In genomic region chr1:11314959-11315358, GRCh38 we compare ENCODE assay signal across 30 cellular contexts. TPM values are rescaled to one million over a fixed set of nuclear protein-coding genes. Genes with fewer than 3 reads are reported as not detected.
A peak's percentile ranks its signal among the peaks of the same experiment; 100 is the strongest.
DNase-seq lines count a peak whose midpoint lies in the region; ATAC-seq, FAIRE-seq and TF ChIP-seq lines count a peak whose summit lies in the region.
"Had no signal": no experiment of that assay in that cellular context is flagged by ENCODE, and none has a peak within 500 bp of the region (broad histone marks: within the 10 kb centered on the region; RNA-seq: fewer than 3 reads in every experiment).

No MANE protein-coding gene starts in this region.

- H3K23me2 ChIP-seq in H9 (ENCODE audit: insufficient read length, low read depth, low read length, poor library complexity, severe bottlenecking) = no peaks in the 10 kb centered on the region

- POLR2A ChIA-PET in K562 (lab: Yijun Ruan, JAX) = interaction anchor here (0.6 to 0.8 kb wide), 3 partner anchors 10 to 277 kb away, joined by 3 to 4 read pairs (median 3); no protein-coding TSS in a partner anchor

- H4K5ac ChIP-seq in H9 (ENCODE audit: insufficient read length, low read depth, low read length) = no peak overlapping the region

- H2BK5ac ChIP-seq in H9 (ENCODE audit: insufficient read length, low read length) = no peak overlapping the region

- no peaks in the 10 kb centered on the region for H3K9me3 ChIP-seq in H9 (ENCODE audit: control insufficient read depth, low read depth, low read length)
- no peaks in the 10 kb centered on the region for H3K9me3 ChIP-seq in K562 (replicated peaks; ENCODE audit: control insufficient read depth, insufficient read depth, low read depth, low read length)
- H3K9me3 ChIP-seq in keratinocyte (ENCODE audit: control insufficient read depth, low read depth, low read length) = no peaks in the 10 kb centered on the region
- H3K9me3 ChIP-seq in suprapubic skin = no peaks in the 10 kb centered on the region
- H3K9me3 ChIP-seq: Peyer's patch had no signal

- DNase-seq in H9 = no peak
- no peak for DNase-seq in K562 (ENCODE audit: extremely low read depth in 1 of 4, low spot score in 3 of 4)
- DNase-seq in keratinocyte (ENCODE audit: low read depth, low spot score) = no peak
- peak; percentile 12 for DNase-seq in stromal cell of bone marrow (ENCODE audit: low read depth)
- no peak for DNase-seq in suprapubic skin (ENCODE audit: low spot score in 2 of 2)
- DNase-seq in NCI-H2107 treated with DMSO at 0.1 percent for 48 hours (lab: John Stamatoyannopoulos, UW; ENCODE audit: unreplicated experiment) = no peak
- DNase-seq: ACHN; activated CD4-positive, alpha-beta T cell treated with anti-CD3 and anti-CD28 coated beads, Interleukin-2, amount 10 ng/mL, durations not matched to agents 24 days and 14 days; activated gamma-delta T cell; activated naive CD8-positive, alpha-beta T cell treated with anti-CD3 and anti-CD28 coated beads for 36 hours; activated T-cell treated with anti-CD3 and anti-CD28 coated beads, Interleukin-2, amount 50 U/mL, for 4 hours; aorta; CD8-positive, alpha-beta T cell; effector CD4-positive, alpha-beta T cell; HCEC 1CT; Kasumi-1; MV-4-11; NCI-H1436 treated with DMSO at 0.1 percent for 48 hours; NCI-H345; NCI-H69; Peyer's patch; SHP77 treated with DMSO at 0.1 percent for 48 hours; stimulated activated naive CD4-positive, alpha-beta T cell treated with Interleukin-2 at 50 U/mL for 16 hours; SW 1271 had no signal

- no peak for TF ChIP-seq CTCF in H9 (conservative IDR thresholded peaks at IDR 0.05)
- no peak for TF ChIP-seq CTCF in K562 (IDR thresholded peaks at IDR 0.05 in 2 of 3, conservative IDR thresholded peaks at IDR 0.05 in 1 of 3; ENCODE audit: insufficient read depth in 2 of 3, low read depth in 1 of 3, low read length in 3 of 3)
- no peak for TF ChIP-seq CTCF in keratinocyte (optimal IDR thresholded peaks at IDR 0.05 in 1 of 3, IDR thresholded peaks at IDR 0.05 in 1 of 3, conservative IDR thresholded peaks at IDR 0.05 in 1 of 3; ENCODE audit: extremely low read depth in 1 of 3, insufficient read depth in 2 of 3, low read length in 3 of 3)
- TF ChIP-seq CTCF in suprapubic skin (IDR thresholded peaks at IDR 0.05) = no peak

- no peak overlapping the region for H3K14ac ChIP-seq in H9 (ENCODE audit: insufficient read depth, low read length)

- H4K20me1 ChIP-seq in H9 (ENCODE audit: control insufficient read depth, insufficient read depth, insufficient read length) = no peaks in the 10 kb centered on the region
- peaks cover 5% of the 10 kb centered on the region for H4K20me1 ChIP-seq in K562 (replicated peaks; ENCODE audit: control insufficient read depth, insufficient read depth, low read length)
- H4K20me1 ChIP-seq in keratinocyte (ENCODE audit: control insufficient read depth, extremely low read depth, insufficient read depth, low read length) = no peaks in the 10 kb centered on the region

- no peak overlapping the region for H3K4me3 ChIP-seq in K562
- no peak overlapping the region for H3K4me3 ChIP-seq in keratinocyte (ENCODE audit: control insufficient read depth in 2 of 3, extremely low read depth in 1 of 3, insufficient read depth in 2 of 3, low read depth in 1 of 3, low read length in 3 of 3)
- no peak overlapping the region for H3K4me3 ChIP-seq in suprapubic skin
- H3K4me3 ChIP-seq: Peyer's patch, smooth muscle cell had no signal

- H3K27ac Mint-ChIP-seq in H9 = peak overlapping the region in 2 of 3 experiments; percentile 70 to 73; a peak in 1 of 7 replicates
- H3K27ac Mint-ChIP-seq: activated CD4-positive, alpha-beta T cell treated with anti-CD3 and anti-CD28 coated beads, Interleukin-2, amount 10 ng/mL, durations not matched to agents 24 days and 14 days; activated naive CD8-positive, alpha-beta T cell treated with anti-CD3 and anti-CD28 coated beads for 36 hours; B cell; CD8-positive, alpha-beta T cell; nephron had no signal

- H3K4me1 ChIP-seq in H9 (ENCODE audit: insufficient read depth, low read length) (no peaks in the 10 kb centered on the region; the same call in 1 of the 2 replicates), K562 (replicated peaks in 1 of 2; ENCODE audit: control insufficient read depth in 2 of 2, insufficient read depth in 2 of 2, low read length in 2 of 2) (peaks cover 0 to 4% of the 10 kb centered on the region in 2 experiments; a peak in 3 of 5 replicates), keratinocyte (ENCODE audit: control insufficient read depth, extremely low read depth, insufficient read depth, low read length) (peaks cover 22% of the 10 kb centered on the region), suprapubic skin (peaks cover 21% of the 10 kb centered on the region)
- H3K4me1 ChIP-seq: Peyer's patch had no signal

- H3K23ac ChIP-seq in H9 (ENCODE audit: insufficient read length, low read depth, low read length) = no peak overlapping the region

- H2AFZ ChIP-seq in H9 (ENCODE audit: low read length) (no peak overlapping the region), K562 (ENCODE audit: low read depth, low read length) (no peak overlapping the region), keratinocyte (ENCODE audit: control insufficient read depth, low read length) (no peak overlapping the region)

- no peak overlapping the region for H4K91ac ChIP-seq in H9 (ENCODE audit: insufficient read length, low read depth, low read length)

- no peaks in the 10 kb centered on the region for H3K79me1 ChIP-seq in H9 (ENCODE audit: insufficient read depth, low read depth, low read length, poor library complexity, severe bottlenecking)

- intact Hi-C loops in K562 (cut with micrococcal nuclease) = no loop called here

- no peak overlapping the region for H2BK20ac ChIP-seq in H9 (ENCODE audit: low read depth, low read length, poor library complexity, severe bottlenecking)

- no peaks in the 10 kb centered on the region; the same call in 1 of the 2 replicates for H3K27me3 Mint-ChIP-seq in H9 (ENCODE audit: low read depth)

- H2AK5ac ChIP-seq in H9 (ENCODE audit: insufficient read length, low read length) = no peak overlapping the region

- TF ChIP-seq POLR2A in K562 (conservative IDR thresholded peaks at IDR 0.05) (no peak), suprapubic skin (IDR thresholded peaks at IDR 0.05) (no peak)

- no peak overlapping the region for H2BK15ac ChIP-seq in H9 (ENCODE audit: low read depth, low read length)

- H3K4me3 Mint-ChIP-seq in H9 = no peak overlapping the region
- H3K4me3 Mint-ChIP-seq: activated CD4-positive, alpha-beta T cell treated with anti-CD3 and anti-CD28 coated beads, Interleukin-2, amount 10 ng/mL, durations not matched to agents 24 days and 14 days; activated naive CD8-positive, alpha-beta T cell treated with anti-CD3 and anti-CD28 coated beads for 36 hours; activated T-cell treated with anti-CD3 and anti-CD28 coated beads, Interleukin-2, amount 50 U/mL, for 4 hours; B cell; CD8-positive, alpha-beta T cell; nephron had no signal

- H3K56ac ChIP-seq in H9 (ENCODE audit: insufficient read length, low read depth, low read length) = no peak overlapping the region

- peak; percentile 61 for FAIRE-seq in K562 (lab: Jason Lieb, UNC)
- FAIRE-seq in keratinocyte (lab: Jason Lieb, UNC) = peak; percentile 44
- FAIRE-seq: colon, GM12891 had no signal

- H3K27me3 ChIP-seq in H9 (ENCODE audit: insufficient read depth, low read length) (no peaks in the 10 kb centered on the region), K562 (ENCODE audit: control insufficient read depth in 2 of 2, insufficient read depth in 2 of 2, low read length in 2 of 2) (peaks cover 47 to 73% of the 10 kb centered on the region in 2 experiments; a peak in 4 of 5 replicates), keratinocyte (ENCODE audit: control insufficient read depth, extremely low read depth, insufficient read depth, low read length) (no peaks in the 10 kb centered on the region), suprapubic skin (peaks cover 9% of the 10 kb centered on the region)
- H3K27me3 ChIP-seq: Peyer's patch had no signal

- H3K36me3 ChIP-seq in K562 (ENCODE audit: control insufficient read depth, insufficient read depth, low read length) = no peaks in the 10 kb centered on the region
- no peaks in the 10 kb centered on the region for H3K36me3 ChIP-seq in keratinocyte (ENCODE audit: control insufficient read depth in 2 of 2, extremely low read depth in 1 of 2, insufficient read depth in 2 of 2, low read length in 2 of 2)
- H3K36me3 ChIP-seq in suprapubic skin = no peaks in the 10 kb centered on the region
- H3K36me3 ChIP-seq: Peyer's patch had no signal

- TF ChIP-seq RAD21 in K562 (CRISPR knock-in tag; conservative IDR thresholded peaks at IDR 0.05 in 1 of 2, IDR thresholded peaks at IDR 0.05 in 1 of 2) = no peak

- no peak overlapping the region for H3K4ac ChIP-seq in H9 (ENCODE audit: low read depth, low read length)

- no peak overlapping the region for H3K27ac ChIP-seq in H9 (ENCODE audit: insufficient read length, low read depth, low read length)
- H3K27ac ChIP-seq in K562 (ENCODE audit: extremely low read depth, low read depth, low read length) = no peak overlapping the region
- H3K27ac ChIP-seq in keratinocyte (ENCODE audit: control insufficient read depth, insufficient read depth, low read length) = no peak overlapping the region
- no peak overlapping the region for H3K27ac ChIP-seq in suprapubic skin
- H3K27ac ChIP-seq: Peyer's patch had no signal

- H3K18ac ChIP-seq in H9 (ENCODE audit: insufficient read length, low read depth, low read length) = no peak overlapping the region

- no peaks in the 10 kb centered on the region; a peak in 1 of 7 replicates for H3K36me3 Mint-ChIP-seq in H9 (ENCODE audit: insufficient read depth in 1 of 3, low read depth in 3 of 3)
- H3K36me3 Mint-ChIP-seq: activated naive CD8-positive, alpha-beta T cell treated with anti-CD3 and anti-CD28 coated beads for 36 hours; CD8-positive, alpha-beta T cell had no signal

- ATAC-seq in K562 (no peak), GM21515 (IDR thresholded peaks at IDR 0.05; ENCODE audit: unreplicated experiment) (no peak)
- ATAC-seq: activated T-cell treated with anti-CD3 and anti-CD28 coated beads, Interleukin-2, amount 50 U/mL, for 4 hours; CD8-positive, alpha-beta T cell had no signal

- no peak overlapping the region for H2BK120ac ChIP-seq in H9 (ENCODE audit: low read depth, low read length, poor library complexity, severe bottlenecking)

- H3K9me3 Mint-ChIP-seq in H9 = no peaks in the 10 kb centered on the region
- H3K9me3 Mint-ChIP-seq: activated CD4-positive, alpha-beta T cell treated with anti-CD3 and anti-CD28 coated beads, Interleukin-2, amount 10 ng/mL, durations not matched to agents 24 days and 14 days; activated naive CD8-positive, alpha-beta T cell treated with anti-CD3 and anti-CD28 coated beads for 36 hours; activated T-cell treated with anti-CD3 and anti-CD28 coated beads, Interleukin-2, amount 50 U/mL, for 4 hours; CD8-positive, alpha-beta T cell; nephron had no signal

- TF ChIP-seq EP300 in K562 (IDR thresholded peaks at IDR 0.05; ENCODE audit: low read length) (no peak), suprapubic skin (IDR thresholded peaks at IDR 0.05) (no peak)

- no CpG with 5 or more reads among the region's 8 CpGs for WGBS in H9 (ENCODE audit: extremely low coverage, insufficient read length, low lambda C conversion rate)
- WGBS in K562 (ENCODE audit: insufficient coverage, low coverage, missing lambda C conversion rate) = 0% methylated on average over 8 of the region's 8 CpGs
- WGBS in suprapubic skin = 42% methylated on average over 8 of the region's 8 CpGs

- no peak overlapping the region for H4K8ac ChIP-seq in H9 (replicated peaks; ENCODE audit: insufficient read length, low read depth, low read length)

- CTCF ChIA-PET in K562 (lab: Yijun Ruan, JAX; ENCODE audit: low intra/inter-chr PET ratio) = no interaction called here

- H3K4me1 Mint-ChIP-seq in H9 = peaks cover 27 to 34% of the 10 kb centered on the region in 2 experiments
- H3K4me1 Mint-ChIP-seq: B cell had no signal

- H3K79me2 ChIP-seq in H9 (ENCODE audit: insufficient read depth, low read length) (no peaks in the 10 kb centered on the region), K562 (ENCODE audit: control insufficient read depth, insufficient read depth, low read length) (no peaks in the 10 kb centered on the region), keratinocyte (ENCODE audit: control insufficient read depth, insufficient read depth, low read length) (no peaks in the 10 kb centered on the region)

- no peak overlapping the region for H3T11ph ChIP-seq in H9 (ENCODE audit: low read length)

- in situ Hi-C loops in K562 (cut with MboI) = no loop called here

- no peak overlapping the region for H2BK12ac ChIP-seq in H9 (ENCODE audit: insufficient read length, low read depth, low read length)

- H3K9ac ChIP-seq in H9 (ENCODE audit: extremely low read depth, insufficient read length, low read length) = no peak overlapping the region
- 0 out of 4 replicates have a peak overlapping the region, but pooled peaks of 1 of the 2 experiments have one; percentile 4 for H3K9ac ChIP-seq in K562 (ENCODE audit: insufficient read depth in 1 of 2, low read depth in 2 of 2, low read length in 2 of 2)
- no peak overlapping the region for H3K9ac ChIP-seq in keratinocyte (ENCODE audit: control insufficient read depth, extremely low read depth, insufficient read depth, low read length)

- no peaks in the 10 kb centered on the region for H3K9me1 ChIP-seq in K562 (ENCODE audit: control insufficient read depth, insufficient read depth, low read length)
- no peaks in the 10 kb centered on the region for H3K9me1 ChIP-seq in keratinocyte (ENCODE audit: control insufficient read depth, extremely low read depth, insufficient read depth, low read length)

- H3K4me2 ChIP-seq in H9 (ENCODE audit: insufficient read depth, insufficient read length, low read length) (no peak overlapping the region), K562 (ENCODE audit: insufficient read depth, low read length) (no peak overlapping the region), keratinocyte (ENCODE audit: control insufficient read depth, extremely low read depth, insufficient read depth, low read depth, low read length) (no peak overlapping the region)
- H3K4me2 ChIP-seq: smooth muscle cell had no signal

- BruUV-seq in K562 (replicated peaks; lab: Mats Ljungman, UMichigan) = no TSS peak

- dilution Hi-C loops in keratinocyte (cut with MboI; ENCODE audit: extremely low pct_ligation_motif_present, low sequenced_read_pairs) = no loop called here

RNA-seq across cellular contexts. Expression of gene UBIAD1, which starts 42.0 kb away (rescaled TPM):
- total RNA-seq in H9 (2021) = 30.2 and 31.8 TPM in 2 replicates
- 33.9 and 77.3 TPM in 2 replicates for total RNA-seq in K562 (2011; cell fraction: chromatin; rRNA removed; ENCODE audit: low replicate concordance)
- 66.1 and 66.7 TPM in 2 replicates for total RNA-seq in K562 (2011; cell fraction: nucleolus; rRNA removed)
- 56.1 and 65.5 TPM in 2 replicates for total RNA-seq in K562 (2011; cell fraction: nucleoplasm; rRNA removed)
- total RNA-seq in K562 (2014; rRNA removed) = 12.6 and 16.1 TPM in 2 replicates
- total RNA-seq in K562 (2014; rRNA removed; fragmentation: Illumina TruSeq; extraction: Trizol) = 16.9 and 17.5 TPM in 2 replicates
- 21.1 and 22.3 TPM in 2 replicates for total RNA-seq in K562 (2015; rRNA removed; fragmentation: Illumina TruSeq; extraction: Trizol)
- total RNA-seq in K562 (2021) = 30.5 and 34.3 TPM in 2 replicates
- polyA plus RNA-seq in K562 (2011; rRNA removed) = 22.7 and 23.8 TPM in 2 replicates
- 32.6 and 43.7 TPM in 2 replicates for polyA plus RNA-seq in K562 (2011; cell fraction: cytosol; rRNA removed)
- polyA plus RNA-seq in K562 (2011; cell fraction: nucleus; rRNA removed) = 13.0 and 14.5 TPM in 2 replicates
- polyA plus RNA-seq in K562 (2012) = 17.8 and 18.4 TPM in 2 replicates
- 31.3 and 34.6 TPM in 2 replicates for polyA plus RNA-seq in K562 (2014; fragmentation: Illumina TruSeq; extraction: Trizol)
- polyA plus RNA-seq in K562 (2014; fragmentation: Nextera tagmentation; extraction: Ambion mirVana) = 1 to 10 TPM; 6.2 to 7.2 TPM
- polyA plus RNA-seq in K562 (2014; rRNA removed) = 23.8 and 25.0 TPM in 2 replicates
- polyA minus RNA-seq in K562 (2011; rRNA and poly(A)+ RNA removed) = 33.0 and 43.8 TPM in 2 replicates
- 21.5 and 26.2 TPM in 2 replicates for polyA minus RNA-seq in K562 (2011; cell fraction: cytosol; rRNA and poly(A)+ RNA removed)
- polyA minus RNA-seq in K562 (2011; cell fraction: nucleus; rRNA and poly(A)+ RNA removed) = 17.5 and 25.4 TPM in 2 replicates
- polyA plus RNA-seq in keratinocyte = 9.7 to 15.9 TPM (median 9.9 TPM) in 3 replicates
- polyA plus RNA-seq in keratinocyte (2011; ENCODE audit: low read depth) = 1.2 TPM
- 8.9 and 9.1 TPM in 2 replicates for polyA plus RNA-seq in keratinocyte (2011; cell fraction: cytosol; rRNA removed)
- polyA plus RNA-seq in keratinocyte (2011; cell fraction: nucleus; rRNA removed) = 11.6 and 11.9 TPM in 2 replicates
- 8.0 and 12.2 TPM in 2 replicates for polyA plus RNA-seq in keratinocyte (2012; ENCODE audit: low replicate concordance)
- polyA minus RNA-seq in keratinocyte = 17.1 to 29.1 TPM (median 20.1 TPM) in 3 replicates
- polyA minus RNA-seq in keratinocyte (2011; cell fraction: cytosol; rRNA and poly(A)+ RNA removed) = 13.4 TPM
- polyA minus RNA-seq in keratinocyte (2011; cell fraction: nucleus; rRNA and poly(A)+ RNA removed) = 9.9 and 16.3 TPM in 2 replicates
- total RNA-seq in suprapubic skin = 10 to 100 TPM; 17.1 to 26.8 (median 19.6) TPM

RNA-seq across cellular contexts. Expression of gene MTOR, which starts 52.6 kb away (rescaled TPM):
- total RNA-seq in H9 (2021) = 62.9 and 67.5 TPM in 2 replicates
- total RNA-seq in K562 (2011; cell fraction: chromatin; rRNA removed; ENCODE audit: low replicate concordance) = 234 and 244 TPM in 2 replicates
- 128 and 134 TPM in 2 replicates for total RNA-seq in K562 (2011; cell fraction: nucleolus; rRNA removed)
- 155 and 169 TPM in 2 replicates for total RNA-seq in K562 (2011; cell fraction: nucleoplasm; rRNA removed)
- total RNA-seq in K562 (2014; rRNA removed) = 49.0 and 53.6 TPM in 2 replicates
- 53.3 and 59.5 TPM in 2 replicates for total RNA-seq in K562 (2014; rRNA removed; fragmentation: Illumina TruSeq; extraction: Trizol)
- total RNA-seq in K562 (2015; rRNA removed; fragmentation: Illumina TruSeq; extraction: Trizol) = 55.6 and 57.7 TPM in 2 replicates
- 67.1 and 71.4 TPM in 2 replicates for total RNA-seq in K562 (2021)
- 51.9 and 54.7 TPM in 2 replicates for polyA plus RNA-seq in K562 (2011; rRNA removed)
- 37.2 and 38.9 TPM in 2 replicates for polyA plus RNA-seq in K562 (2011; cell fraction: cytosol; rRNA removed)
- 127 and 175 TPM in 2 replicates for polyA plus RNA-seq in K562 (2011; cell fraction: nucleus; rRNA removed)
- polyA plus RNA-seq in K562 (2012) = 43.9 and 49.7 TPM in 2 replicates
- polyA plus RNA-seq in K562 (2014; fragmentation: Illumina TruSeq; extraction: Trizol) = 58.6 and 65.0 TPM in 2 replicates
- 10 to 100 TPM; 11.4 to 16.3 TPM for polyA plus RNA-seq in K562 (2014; fragmentation: Nextera tagmentation; extraction: Ambion mirVana)
- 52.2 and 52.9 TPM in 2 replicates for polyA plus RNA-seq in K562 (2014; rRNA removed)
- polyA minus RNA-seq in K562 (2011; rRNA and poly(A)+ RNA removed) = 120 TPM in 2 replicates
- polyA minus RNA-seq in K562 (2011; cell fraction: cytosol; rRNA and poly(A)+ RNA removed) = 47.9 and 55.8 TPM in 2 replicates
- 59.9 and 83.1 TPM in 2 replicates for polyA minus RNA-seq in K562 (2011; cell fraction: nucleus; rRNA and poly(A)+ RNA removed)
- 30.2 to 34.2 TPM (median 31.5 TPM) in 3 replicates for polyA plus RNA-seq in keratinocyte
- 21.8 TPM for polyA plus RNA-seq in keratinocyte (2011; ENCODE audit: low read depth)
- polyA plus RNA-seq in keratinocyte (2011; cell fraction: cytosol; rRNA removed) = 23.9 and 27.8 TPM in 2 replicates
- polyA plus RNA-seq in keratinocyte (2011; cell fraction: nucleus; rRNA removed) = 84.0 and 91.6 TPM in 2 replicates
- polyA plus RNA-seq in keratinocyte (2012; ENCODE audit: low replicate concordance) = 16.1 and 32.7 TPM in 2 replicates
- 73.2 to 92.8 TPM (median 88.4 TPM) in 3 replicates for polyA minus RNA-seq in keratinocyte
- polyA minus RNA-seq in keratinocyte (2011; cell fraction: cytosol; rRNA and poly(A)+ RNA removed) = 37.4 TPM
- 61.8 and 96.3 TPM in 2 replicates for polyA minus RNA-seq in keratinocyte (2011; cell fraction: nucleus; rRNA and poly(A)+ RNA removed)
- 10 to 100 TPM; 32.9 to 43.7 (median 39.3) TPM for total RNA-seq in suprapubic skin
